Comparison of ENCODE assay signal across 19 cellular contexts in genomic region chr3:142660904-142661303, GRCh38.
DNase-seq lines count a peak whose midpoint lies in the region; TF ChIP-seq lines count a peak whose summit lies in the region.
"Had no signal": no experiment of that assay in that cellular context is flagged by ENCODE, and none has a peak within 500 bp of the region (broad histone marks: within the 10 kb centered on the region; RNA-seq: fewer than 3 reads in every experiment).

No MANE protein-coding gene starts in this region.

- H3K4me3 ChIP-seq in BLaER1 = no peak overlapping the region
- H3K4me3 ChIP-seq in KMS-11 (IDR thresholded peaks at IDR 0.05; ENCODE audit: insufficient read depth, low read depth, low read length) = no peak overlapping the region
- no peak overlapping the region for H3K4me3 ChIP-seq in iPS-20b (ENCODE audit: low read length)
- no peak overlapping the region for H3K4me3 ChIP-seq in smooth muscle cell
- H3K4me3 ChIP-seq: A549, GM12878, GM23248, K562 had no signal

- H4K20me1 ChIP-seq in BLaER1 (no peaks in the 10 kb centered on the region), KMS-11 (ENCODE audit: insufficient read depth) (no peaks in the 10 kb centered on the region), smooth muscle cell (ENCODE audit: low read depth) (no peaks in the 10 kb centered on the region)

- H3K27me3 ChIP-seq in BLaER1 (no peaks in the 10 kb centered on the region), KMS-11 (ENCODE audit: insufficient read depth, low read depth) (no peaks in the 10 kb centered on the region), iPS-20b (ENCODE audit: insufficient read depth, low read length) (no peaks in the 10 kb centered on the region), smooth muscle cell (ENCODE audit: low read depth) (no peaks in the 10 kb centered on the region)

- no peaks in the 10 kb centered on the region for H3K9me3 ChIP-seq in BLaER1
- H3K9me3 ChIP-seq in iPS-20b (ENCODE audit: insufficient read depth, low read depth, low read length) = no peaks in the 10 kb centered on the region
- H3K9me3 ChIP-seq in smooth muscle cell (replicated peaks; ENCODE audit: low read depth) = no peaks in the 10 kb centered on the region
- H3K9me3 ChIP-seq: A549 had no signal

- TF ChIP-seq CTCF in KMS-11 (conservative IDR thresholded peaks at IDR 0.05; ENCODE audit: low read depth, low read length) (no peak), smooth muscle cell (IDR thresholded peaks at IDR 0.05; ENCODE audit: borderline replicate concordance, insufficient read depth, poor library complexity, severe bottlenecking) (no peak)

- H3K27ac ChIP-seq in BLaER1 (no peak overlapping the region), KMS-11 (no peak overlapping the region), iPS-20b (ENCODE audit: low read length) (no peak overlapping the region), smooth muscle cell (ENCODE audit: low read depth) (no peak overlapping the region)
- H3K27ac ChIP-seq: 22Rv1, A549, GM23248 had no signal

- H3K4me1 ChIP-seq in BLaER1 = peaks cover 7% of the 10 kb centered on the region
- peaks cover 9% of the 10 kb centered on the region for H3K4me1 ChIP-seq in KMS-11 (ENCODE audit: low read depth, poor library complexity, severe bottlenecking)
- peaks cover 25% of the 10 kb centered on the region; the same call in 1 of the 2 replicates for H3K4me1 ChIP-seq in iPS-20b (ENCODE audit: insufficient read depth, low read length)
- no peaks in the 10 kb centered on the region for H3K4me1 ChIP-seq in smooth muscle cell (ENCODE audit: low read depth)

- no peak overlapping the region for H3K9ac ChIP-seq in BLaER1
- H3K9ac ChIP-seq in KMS-11 = no peak overlapping the region
- H3K9ac ChIP-seq in iPS-20b (ENCODE audit: low read depth, low read length) = peak overlapping the region; percentile 16; the same call in 1 of the 2 replicates
- H3K9ac ChIP-seq in smooth muscle cell (ENCODE audit: low read depth) = no peak overlapping the region
- H3K9ac ChIP-seq: GM23248 had no signal

- H3K79me2 ChIP-seq in KMS-11 (ENCODE audit: insufficient read depth, low read depth) (no peaks in the 10 kb centered on the region), smooth muscle cell (ENCODE audit: low read depth) (no peaks in the 10 kb centered on the region)

- H2AFZ ChIP-seq in KMS-11 (ENCODE audit: low read depth) (no peak overlapping the region), smooth muscle cell (ENCODE audit: low read depth) (no peak overlapping the region)
- H2AFZ ChIP-seq: GM23248 had no signal

- H3K36me3 ChIP-seq in BLaER1 (no peaks in the 10 kb centered on the region), KMS-11 (ENCODE audit: insufficient read depth) (no peaks in the 10 kb centered on the region), iPS-20b (ENCODE audit: insufficient read depth, low read depth, low read length) (no peaks in the 10 kb centered on the region), smooth muscle cell (ENCODE audit: low read depth) (no peaks in the 10 kb centered on the region)

- DNase-seq in smooth muscle cell (lab: John Stamatoyannopoulos, UW; ENCODE audit: unreplicated experiment) (no peak), germinal center (ENCODE audit: low spot score) (no peak), LoVo (ENCODE audit: low spot score) (no peak), OCI-M2 (lab: John Stamatoyannopoulos, UW; ENCODE audit: unreplicated experiment) (no peak)
- DNase-seq: AML-193; CD4-positive, alpha-beta memory T cell; DMS153; DMS79; EL; GM23248; HFFc6; IMR-90 had no signal

- H3K4me2 ChIP-seq in BLaER1 (peak overlapping the region; percentile 29; the same call in 1 of the 2 replicates), KMS-11 (0 out of 2 replicates have a peak overlapping the region, but pooled peaks have one; percentile 19), smooth muscle cell (peak overlapping the region; percentile 58)

- peaks cover 7% of the 10 kb centered on the region for H3F3A ChIP-seq in smooth muscle cell (ENCODE audit: low read depth)
